ENCODE assay signal across 22 cellular contexts in genomic region chr12:85741051-85741450, GRCh38.
DNase-seq lines count a peak whose midpoint lies in the region; ATAC-seq, FAIRE-seq and TF ChIP-seq lines count a peak whose summit lies in the region.
"Had no signal": no experiment of that assay in that cellular context is flagged by ENCODE, and none has a peak within 500 bp of the region (broad histone marks: within the 10 kb centered on the region; RNA-seq: fewer than 3 reads in every experiment).

No MANE protein-coding gene starts in this region.

- intact Hi-C loops in endothelial cell of umbilical vein (cut with micrococcal nuclease), result no loop called here

- no peak for ATAC-seq in GM18519 (IDR thresholded peaks at IDR 0.05; ENCODE audit: low FRiP score, unreplicated experiment)
- ATAC-seq in GM21381 (IDR thresholded peaks at IDR 0.05; ENCODE audit: unreplicated experiment), result no peak
- no peak for ATAC-seq in SK-N-SH treated with all-trans-retinoic acid at 6 μM for 48 hours
- ATAC-seq: A549; CD8-positive, alpha-beta T cell; GM23338; HCT116 had no signal

- CTCF ChIA-PET in endothelial cell of umbilical vein (lab: Charles Lee), result interaction anchor here (1.0 to 1.8 kb wide), 4 partner anchors 9 to 126 kb away, joined by 3 to 4 read pairs (median 4); no protein-coding TSS in a partner anchor

- no peaks in the 10 kb centered on the region for H3K9me3 Mint-ChIP-seq in chondrocyte (ENCODE audit: low read depth)
- H3K9me3 Mint-ChIP-seq: CD8-positive, alpha-beta T cell; GM23338; H9 had no signal

- peak; percentile 66 for DNase-seq in SK-N-MC (ENCODE audit: low read depth, low spot score)
- no peak for DNase-seq in endothelial cell of umbilical vein (ENCODE audit: low read depth, low spot score)
- peak; percentile 25 for DNase-seq in fibroblast of mammary gland (ENCODE audit: low read depth)
- no peak for DNase-seq in chondrocyte (ENCODE audit: low spot score)
- DNase-seq: 8988T; Caco-2; CD4-positive, CD25-positive, alpha-beta regulatory T cell; CD8-positive, alpha-beta T cell; DMS153; DND-41; H9 had no signal

- peak overlapping the region; percentile 31 for H3K4me2 ChIP-seq in endothelial cell of umbilical vein (ENCODE audit: insufficient read depth, low read length)
- H3K4me2 ChIP-seq: A549, BLaER1, GM23338 had no signal

- H3K4me3 Mint-ChIP-seq in chondrocyte (ENCODE audit: unreplicated experiment), result no peak overlapping the region
- H3K4me3 Mint-ChIP-seq: B cell; CD4-positive, CD25-positive, alpha-beta regulatory T cell; CD8-positive, alpha-beta T cell; GM23338; H9 had no signal

- H3K27me3 ChIP-seq in endothelial cell of umbilical vein (ENCODE audit: control insufficient read depth in 2 of 2, insufficient read depth in 2 of 2, low read length in 2 of 2), result no peaks in the 10 kb centered on the region
- H3K27me3 ChIP-seq: BLaER1 had no signal

- peaks cover 2% of the 10 kb centered on the region for H3K27me3 Mint-ChIP-seq in chondrocyte (ENCODE audit: low read depth)
- H3K27me3 Mint-ChIP-seq: B cell; CD4-positive, CD25-positive, alpha-beta regulatory T cell had no signal

- H3K9me3 ChIP-seq in SK-N-MC (ENCODE audit: low read depth, low read length) (no peaks in the 10 kb centered on the region), endothelial cell of umbilical vein (replicated peaks; ENCODE audit: control insufficient read depth, insufficient read depth, low read length) (no peaks in the 10 kb centered on the region)
- H3K9me3 ChIP-seq: A549, BLaER1, Caco-2 had no signal

- H2AFZ ChIP-seq in endothelial cell of umbilical vein (ENCODE audit: low read depth, low read length), result no peak overlapping the region
- H2AFZ ChIP-seq: GM23338 had no signal

- H3K27ac ChIP-seq in SK-N-MC (peak overlapping the region; percentile 98), endothelial cell of umbilical vein (ENCODE audit: insufficient read depth, low read depth, low read length) (no peak overlapping the region)
- H3K27ac ChIP-seq: A549, BLaER1, C4-2B had no signal

- H3K4me3 ChIP-seq in SK-N-MC (peak overlapping the region; percentile 55), endothelial cell of umbilical vein (replicated peaks in 1 of 3; ENCODE audit: insufficient read depth in 1 of 3, low read depth in 1 of 3, low read length in 3 of 3) (no peak overlapping the region), fibroblast of mammary gland (ENCODE audit: control insufficient read depth, low read depth, low read length) (no peak overlapping the region)
- H3K4me3 ChIP-seq: A549, BLaER1, GM23338 had no signal

- peak overlapping the region; percentile 21 for H3K9ac ChIP-seq in SK-N-MC (ENCODE audit: insufficient read length)
- H3K9ac ChIP-seq in endothelial cell of umbilical vein (replicated peaks; ENCODE audit: extremely low read depth, insufficient read depth, low read length), result no peak overlapping the region
- H3K9ac ChIP-seq: BLaER1 had no signal

- FAIRE-seq in endothelial cell of umbilical vein (lab: Jason Lieb, UNC), result no peak
- FAIRE-seq: A549, GM12892, GM19239 had no signal

- H3K4me1 Mint-ChIP-seq in chondrocyte (ENCODE audit: low read depth), result no peaks in the 10 kb centered on the region
- H3K4me1 Mint-ChIP-seq: B cell; CD4-positive, CD25-positive, alpha-beta regulatory T cell had no signal

- POLR2A ChIA-PET in endothelial cell of umbilical vein (lab: Charles Lee), result no interaction called here

- no TSS peak for BruUV-seq in endothelial cell of umbilical vein (replicated peaks; lab: Mats Ljungman, UMichigan)

- H4K20me1 ChIP-seq in endothelial cell of umbilical vein (replicated peaks; ENCODE audit: control insufficient read depth, extremely low read depth, insufficient read depth, low read length), result no peaks in the 10 kb centered on the region
- H4K20me1 ChIP-seq: BLaER1 had no signal

- H3K27ac Mint-ChIP-seq in chondrocyte (ENCODE audit: unreplicated experiment), result no peak overlapping the region
- H3K27ac Mint-ChIP-seq: B cell; CD4-positive, CD25-positive, alpha-beta regulatory T cell; CD8-positive, alpha-beta T cell; GM23338; H9 had no signal

- no peaks in the 10 kb centered on the region for H3K9me1 ChIP-seq in endothelial cell of umbilical vein (replicated peaks; ENCODE audit: control insufficient read depth, extremely low read depth, insufficient read depth, low read length)

- no peaks in the 10 kb centered on the region for H3K36me3 ChIP-seq in SK-N-MC (ENCODE audit: insufficient read depth, low read length)
- no peaks in the 10 kb centered on the region for H3K36me3 ChIP-seq in endothelial cell of umbilical vein (ENCODE audit: control insufficient read depth in 2 of 2, extremely low read depth in 1 of 2, insufficient read depth in 2 of 2, low read length in 2 of 2)
- H3K36me3 ChIP-seq: BLaER1 had no signal

- TF ChIP-seq POLR2A in endothelial cell of umbilical vein (IDR thresholded peaks at IDR 0.05; ENCODE audit: low read depth, low read length), result no peak

- H3K79me2 ChIP-seq in endothelial cell of umbilical vein (ENCODE audit: control insufficient read depth, insufficient read depth, low read length), result no peaks in the 10 kb centered on the region

- dilution Hi-C loops in endothelial cell of umbilical vein (cut with MboI; ENCODE audit: extremely low pct_ligation_motif_present, low sequenced_read_pairs), result no loop called here

- TF ChIP-seq CTCF in endothelial cell of umbilical vein (IDR thresholded peaks at IDR 0.05; ENCODE audit: extremely low read depth in 1 of 2, insufficient read depth in 1 of 2, low read depth in 1 of 2, low read length in 2 of 2), result no peak
- no peak for TF ChIP-seq CTCF in fibroblast of mammary gland (conservative IDR thresholded peaks at IDR 0.05; ENCODE audit: control insufficient read depth, insufficient read depth, low read depth, low read length)
- TF ChIP-seq CTCF in chondrocyte (IDR thresholded peaks at IDR 0.05), result no peak

- peaks cover 11% of the 10 kb centered on the region for H3K4me1 ChIP-seq in endothelial cell of umbilical vein (ENCODE audit: control insufficient read depth, extremely low read depth, insufficient read depth, low read length)
- H3K4me1 ChIP-seq: A549, BLaER1, Caco-2 had no signal

- H3K36me3 Mint-ChIP-seq in chondrocyte (ENCODE audit: low read depth), result no peaks in the 10 kb centered on the region
- H3K36me3 Mint-ChIP-seq: CD4-positive, CD25-positive, alpha-beta regulatory T cell; CD8-positive, alpha-beta T cell had no signal

TF ChIP-seq in endothelial cell of umbilical vein, 7 proteins besides CTCF, POLR2A, EP300 and RAD21:
- no peak for TF ChIP-seq FOS (IDR thresholded peaks at IDR 0.05; ENCODE audit: borderline replicate concordance, insufficient read depth, low read length)
- TF ChIP-seq GATA2 (IDR thresholded peaks at IDR 0.05; ENCODE audit: insufficient read depth, insufficient read length, low read depth, low read length), result no peak
- no peak for TF ChIP-seq POLR2AphosphoS5 (IDR thresholded peaks at IDR 0.05; ENCODE audit: insufficient read depth, low read depth, low read length)
- TF ChIP-seq JUN (IDR thresholded peaks at IDR 0.05; ENCODE audit: borderline replicate concordance, insufficient read depth, insufficient read length, low read depth), result no peak
- no peak for TF ChIP-seq MYC (IDR thresholded peaks at IDR 0.05; ENCODE audit: low read depth, low read length)
- no peak for TF ChIP-seq EZH2 (IDR thresholded peaks at IDR 0.05; ENCODE audit: borderline replicate concordance, low read depth, low read length, severe bottlenecking)
- TF ChIP-seq MAX (IDR thresholded peaks at IDR 0.05; ENCODE audit: insufficient read depth, insufficient read length), result no peak

TF ChIP-seq in SK-N-SH treated with all-trans-retinoic acid at 6 μM for 48 hours, 23 proteins besides CTCF, POLR2A, EP300 and RAD21:
- TF ChIP-seq ZNF565 (CRISPR knock-in tag; conservative IDR thresholded peaks at IDR 0.05; ENCODE audit: low read depth), result no peak
- no peak for TF ChIP-seq ZC3H10 (CRISPR knock-in tag; IDR thresholded peaks at IDR 0.05)
- no peak for TF ChIP-seq POU6F1 (CRISPR knock-in tag; IDR thresholded peaks at IDR 0.05; ENCODE audit: borderline replicate concordance, low read depth)
- TF ChIP-seq TCF4 (CRISPR knock-in tag; IDR thresholded peaks at IDR 0.05; ENCODE audit: borderline replicate concordance), result no peak
- no peak for TF ChIP-seq ARNTL (CRISPR knock-in tag; IDR thresholded peaks at IDR 0.05; ENCODE audit: borderline replicate concordance, low read depth)
- TF ChIP-seq ZNF70 (CRISPR knock-in tag; IDR thresholded peaks at IDR 0.05), result no peak
- no peak for TF ChIP-seq ZFP3 (CRISPR knock-in tag; IDR thresholded peaks at IDR 0.05)
- no peak for TF ChIP-seq CSDC2 (CRISPR knock-in tag; IDR thresholded peaks at IDR 0.05)
- no peak for TF ChIP-seq PPARA (CRISPR knock-in tag; IDR thresholded peaks at IDR 0.05; ENCODE audit: borderline replicate concordance)
- TF ChIP-seq ESRRG (CRISPR knock-in tag; IDR thresholded peaks at IDR 0.05), result no peak
TF ChIP-seq in SK-N-SH treated with all-trans-retinoic acid at 6 μM for 48 hours: peak in this region for 0.

Comparison
In these comparisons a context has a peak if more than half of its experiments do, and no peak if none do; other contexts are left out.
1. DNase-seq: peak in SK-N-MC (single experiment) and fibroblast of mammary gland (single experiment); none in endothelial cell of umbilical vein (single experiment) and chondrocyte (single experiment).